In genomic region chr15:83695901-83696425, GRCh38 we compare ENCODE assay signal across 14 cellular contexts. TPM values are rescaled to one million over a fixed set of nuclear protein-coding genes. Genes with fewer than 3 reads are reported as not detected.
"Had no signal": no experiment of that assay in that cellular context is flagged by ENCODE, and none has a peak within 500 bp of the region (broad histone marks: within the 10 kb centered on the region; RNA-seq: fewer than 3 reads in every experiment).

No MANE protein-coding gene starts in this region.

- H3K4me3 ChIP-seq: dorsolateral prefrontal cortex, left lung had no signal

- ATAC-seq: activated T-cell treated with anti-CD3 and anti-CD28 coated beads, Interleukin-2, amount 50 U/mL, for 72 hours; esophagus mucosa; left lung had no signal

- FAIRE-seq: islet of Langerhans had no signal

- H3K36me3 ChIP-seq: left lung had no signal

- H3K9me3 ChIP-seq: left lung had no signal

- H3K4me1 ChIP-seq: left lung had no signal

- H3K27me3 ChIP-seq: dorsolateral prefrontal cortex, left lung had no signal

- DNase-seq: activated CD4-positive, alpha-beta memory T cell treated with anti-CD3 and anti-CD28 coated beads for 36 hours; activated CD4-positive, CD25-positive, alpha-beta regulatory T cell treated with anti-CD3 and anti-CD28 coated beads, Interleukin-2, amount 50 U/mL, for 72 hours; activated gamma-delta T cell treated with Interleukin-2 at 50 U/mL for 16 hours; activated naive CD8-positive, alpha-beta T cell treated with anti-CD3 and anti-CD28 coated beads, Interleukin-2, amount 10 ng/mL, durations not matched to agents 7 days and 5 days; activated T-cell treated with anti-CD3 and anti-CD28 coated beads, Interleukin-2, amount 50 U/mL, for 72 hours; anterior cingulate cortex; dorsolateral prefrontal cortex; left lung; midbrain; naive B cell; stimulated activated CD4-positive, alpha-beta T cell treated with anti-CD3 and anti-CD28 coated beads, Interleukin-4, amount 100 ng/mL, for 1 hour; stimulated activated CD8-positive, alpha-beta memory T cell treated with anti-CD3 and anti-CD28 coated beads, Interleukin-4, amount 100 ng/mL, for 48 hours had no signal

RNA-seq across cellular contexts. Expression of gene ADAMTSL3, which starts 42.0 kb away (rescaled TPM):
- total RNA-seq: activated CD4-positive, alpha-beta memory T cell treated with anti-CD3 and anti-CD28 coated beads for 36 hours; activated naive CD8-positive, alpha-beta T cell treated with anti-CD3 and anti-CD28 coated beads, Interleukin-2, amount 10 ng/mL, durations not matched to agents 7 days and 5 days had no signal
